Comparison of ENCODE assay signal across 13 cellular contexts in the genomic region with DNA sequence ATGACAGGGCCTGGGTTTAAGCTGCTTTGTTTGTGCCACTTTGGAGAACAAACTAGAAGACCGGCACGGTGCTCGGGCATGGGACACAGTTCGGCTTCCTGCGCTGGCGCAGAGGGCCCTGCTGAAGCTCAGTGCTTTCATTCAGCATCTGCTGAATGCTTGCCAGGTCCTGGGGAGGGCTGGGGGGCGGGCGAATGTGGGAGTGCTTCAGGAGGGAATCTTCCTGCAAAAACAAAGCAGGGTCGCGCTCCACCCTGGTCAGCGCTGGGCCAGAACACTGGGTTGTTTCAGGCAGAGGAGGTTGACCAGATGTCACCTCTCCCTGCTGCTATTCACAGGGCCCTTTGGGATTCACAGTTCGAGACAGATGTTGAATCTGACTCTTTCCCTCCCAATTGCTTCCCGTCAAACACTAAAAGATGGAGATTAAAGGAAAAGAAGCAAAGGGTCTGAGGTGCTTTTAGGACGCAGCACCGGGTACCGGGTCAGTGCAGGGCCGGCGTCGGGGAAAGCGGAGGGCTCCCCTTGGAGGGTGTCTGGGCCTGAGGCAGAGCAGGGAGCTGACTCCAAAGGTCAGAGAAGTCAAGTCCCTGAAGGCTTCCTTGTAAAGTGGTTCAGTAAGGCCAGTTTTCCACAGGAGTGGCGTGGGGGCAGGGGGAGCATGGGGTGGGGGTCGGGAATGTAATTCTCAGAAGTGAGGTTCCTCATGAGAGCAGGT.
"Had no signal": no experiment of that assay in that cellular context is flagged by ENCODE, and none has a peak within 500 bp of the region (broad histone marks: within the 10 kb centered on the region; RNA-seq: fewer than 3 reads in every experiment).

No MANE protein-coding gene starts in this region.

- H3K9me3 ChIP-seq: body of pancreas, psoas muscle, stomach, transverse colon had no signal

- H3K4me1 ChIP-seq: body of pancreas, psoas muscle had no signal

- H3K4me3 ChIP-seq: body of pancreas, SK-N-MC, stomach, transverse colon had no signal

- H3K27me3 ChIP-seq: body of pancreas, transverse colon had no signal

- H3K27ac ChIP-seq: body of pancreas, psoas muscle, SK-N-MC, transverse colon, WERI-Rb-1 had no signal

- DNase-seq: activated CD4-positive, alpha-beta T cell treated with anti-CD3 and anti-CD28 coated beads for 4 hours; activated CD8-positive, alpha-beta memory T cell treated with anti-CD3 and anti-CD28 coated beads, Interleukin-2, amount 50 U/mL, for 4 hours; activated CD8-positive, alpha-beta T cell treated with anti-CD3 and anti-CD28 coated beads for 36 hours; activated naive CD4-positive, alpha-beta T cell; body of pancreas; stimulated activated CD4-positive, alpha-beta T cell treated with anti-CD3 and anti-CD28 coated beads, Interleukin-15, amount 100 ng/mL, for 24 hours; stimulated activated CD4-positive, alpha-beta T cell treated with anti-CD3 and anti-CD28 coated beads, Interleukin-4, amount 100 ng/mL, for 4 hours; stomach; T-cell; transverse colon; WERI-Rb-1 had no signal

- H3K36me3 ChIP-seq: stomach, transverse colon, WERI-Rb-1 had no signal
